In genomic region chr5:36300927-36301540, GRCh38 we compare ENCODE assay signal across 15 cellular contexts. TPM values are rescaled to one million over a fixed set of nuclear protein-coding genes. Genes with fewer than 3 reads are reported as not detected.
DNase-seq lines count a peak whose midpoint lies in the region; ATAC-seq and TF ChIP-seq lines count a peak whose summit lies in the region.
"Had no signal": no experiment of that assay in that cellular context is flagged by ENCODE, and none has a peak within 500 bp of the region (broad histone marks: within the 10 kb centered on the region; RNA-seq: fewer than 3 reads in every experiment).

No MANE protein-coding gene starts in this region.

- no peaks in the 10 kb centered on the region for H3K36me3 Mint-ChIP-seq in activated T-cell treated with anti-CD3 and anti-CD28 coated beads, Interleukin-2, amount 50 U/mL, for 72 hours (ENCODE audit: insufficient read depth in 2 of 2)
- H3K36me3 Mint-ChIP-seq in CD4-positive, alpha-beta memory T cell: no peaks in the 10 kb centered on the region
- H3K36me3 Mint-ChIP-seq: memory B cell had no signal

- TF ChIP-seq POLR2A in tibial nerve (IDR thresholded peaks at IDR 0.05): no peak

- no peaks in the 10 kb centered on the region for H3K9me3 Mint-ChIP-seq in activated T-cell treated with anti-CD3 and anti-CD28 coated beads, Interleukin-2, amount 50 U/mL, for 72 hours
- H3K9me3 Mint-ChIP-seq in CD4-positive, alpha-beta memory T cell: no peaks in the 10 kb centered on the region
- H3K9me3 Mint-ChIP-seq: memory B cell had no signal

- no peaks in the 10 kb centered on the region for H3K36me3 ChIP-seq in muscle layer of colon (ENCODE audit: insufficient read depth, low read length)
- no peaks in the 10 kb centered on the region for H3K36me3 ChIP-seq in tibial nerve
- H3K36me3 ChIP-seq in CD4-positive, alpha-beta memory T cell (ENCODE audit: insufficient read depth, low read length): no peaks in the 10 kb centered on the region

- peak overlapping the region; percentile 72 for H3K4me3 ChIP-seq in coronary artery
- H3K4me3 ChIP-seq in muscle layer of colon (ENCODE audit: low read depth in 1 of 2, low read length in 2 of 2): peak overlapping the region in 1 of 2 donors; percentile 12
- H3K4me3 ChIP-seq in tibial nerve: peak overlapping the region in 1 of 4 donors; percentile 44
- no peak overlapping the region for H3K4me3 ChIP-seq in CD4-positive, alpha-beta memory T cell (ENCODE audit: low read length in 2 of 2)

- no peak overlapping the region for H3K9ac ChIP-seq in muscle layer of colon (ENCODE audit: low read length)

- CTCF ChIA-PET in CD4-positive, alpha-beta memory T cell (lab: Charles Lee; ENCODE audit: partially characterized antibody): interaction anchor here (1.3 kb wide), 1 partner anchor 59 kb away, joined by 3 read pairs; the partner anchor contains the start of gene NADK2

- peak overlapping the region in 1 of 2 donors; percentile 7 for H3K4me3 Mint-ChIP-seq in activated T-cell treated with anti-CD3 and anti-CD28 coated beads, Interleukin-2, amount 50 U/mL, for 72 hours
- no peak overlapping the region for H3K4me3 Mint-ChIP-seq in CD4-positive, alpha-beta memory T cell
- H3K4me3 Mint-ChIP-seq: memory B cell had no signal

- TF ChIP-seq CTCF in coronary artery (IDR thresholded peaks at IDR 0.05) (no peak), tibial nerve (IDR thresholded peaks at IDR 0.05) (no peak)

- H3K27me3 Mint-ChIP-seq in activated T-cell treated with anti-CD3 and anti-CD28 coated beads, Interleukin-2, amount 50 U/mL, for 72 hours (ENCODE audit: low read depth): peaks cover 8% of the 10 kb centered on the region
- H3K27me3 Mint-ChIP-seq in CD4-positive, alpha-beta memory T cell: peaks cover 4 to 11% of the 10 kb centered on the region in 2 donors

- no peaks in the 10 kb centered on the region for H3K27me3 ChIP-seq in muscle layer of colon (ENCODE audit: control insufficient read depth in 1 of 2, insufficient read depth in 2 of 2, low read length in 2 of 2)
- H3K27me3 ChIP-seq in tibial nerve: no peaks in the 10 kb centered on the region
- no peaks in the 10 kb centered on the region for H3K27me3 ChIP-seq in CD4-positive, alpha-beta memory T cell (ENCODE audit: insufficient read depth, low read length)

- H3K27ac Mint-ChIP-seq in activated T-cell treated with anti-CD3 and anti-CD28 coated beads, Interleukin-2, amount 50 U/mL, for 72 hours: no peak overlapping the region
- H3K27ac Mint-ChIP-seq in CD4-positive, alpha-beta memory T cell: peak overlapping the region in 1 of 7 donors; percentile 50
- H3K27ac Mint-ChIP-seq: memory B cell had no signal

- peaks cover 18% of the 10 kb centered on the region for H3K4me1 Mint-ChIP-seq in activated T-cell treated with anti-CD3 and anti-CD28 coated beads, Interleukin-2, amount 50 U/mL, for 72 hours (ENCODE audit: low read depth)
- H3K4me1 Mint-ChIP-seq in CD4-positive, alpha-beta memory T cell: peaks cover 0 to 3% (median 0%) of the 10 kb centered on the region in 4 donors

- no peaks in the 10 kb centered on the region for H3K9me3 ChIP-seq in muscle layer of colon (ENCODE audit: low read length)
- H3K9me3 ChIP-seq in tibial nerve: no peaks in the 10 kb centered on the region
- no peaks in the 10 kb centered on the region for H3K9me3 ChIP-seq in CD4-positive, alpha-beta memory T cell (ENCODE audit: control insufficient read depth in 1 of 2, low read length in 2 of 2)

- TF ChIP-seq EP300 in tibial nerve (IDR thresholded peaks at IDR 0.05): no peak

- H3K4me1 ChIP-seq in muscle layer of colon (ENCODE audit: insufficient read depth, low read length): peaks cover 31% of the 10 kb centered on the region
- H3K4me1 ChIP-seq in tibial nerve: peaks cover 0 to 49% (median 11%) of the 10 kb centered on the region in 4 donors
- no peaks in the 10 kb centered on the region for H3K4me1 ChIP-seq in CD4-positive, alpha-beta memory T cell (ENCODE audit: insufficient read depth, low read length)

- intact Hi-C loops in CD4-positive, alpha-beta memory T cell (cut with micrococcal nuclease): no loop called here

- POLR2A ChIA-PET in CD4-positive, alpha-beta memory T cell (lab: Charles Lee; ENCODE audit: partially characterized antibody): no interaction called here

- peak overlapping the region; percentile 76 to 83 for H3K27ac ChIP-seq in coronary artery
- peak overlapping the region; percentile 56 for H3K27ac ChIP-seq in muscle layer of colon (ENCODE audit: low read depth, low read length)
- H3K27ac ChIP-seq in tibial nerve: peak overlapping the region in 3 of 4 donors; percentile 35 to 84 (median 76)
- no peak overlapping the region for H3K27ac ChIP-seq in CD4-positive, alpha-beta memory T cell (ENCODE audit: low read depth, low read length)

- WGBS in tibial nerve, 2 donors: 61 to 76% methylated on average over 3 to 4 of the region's 4 CpGs

- peak; percentile 67 to 73 for ATAC-seq in activated T-cell treated with anti-CD3 and anti-CD28 coated beads, Interleukin-2, amount 50 U/mL, for 72 hours (replicated peaks in 1 of 2)

- DNase-seq in activated T-cell treated with anti-CD3 and anti-CD28 coated beads, Interleukin-2, amount 50 U/mL, for 72 hours: no peak
- DNase-seq in activated T-cell treated with anti-CD3 and anti-CD28 coated beads for 4 hours (no peak), coronary artery (ENCODE audit: low spot score) (no peak), tibial nerve (ENCODE audit: low spot score in 2 of 2) (no peak), NCI-H1930 (lab: John Stamatoyannopoulos, UW) (no peak), activated gamma-delta T cell (lab: John Stamatoyannopoulos, UW) (no peak)
- no peak for DNase-seq in CD4-positive, alpha-beta memory T cell
- DNase-seq: activated CD8-positive, alpha-beta memory T cell treated with anti-CD3 and anti-CD28 coated beads, Interleukin-2, amount 50 U/mL, for 48 hours; central memory CD4-positive, alpha-beta T cell; DND-41; NCI-H1436 had no signal

RNA-seq across cellular contexts. Expression of gene RANBP3L, which starts 0.7 kb away (rescaled TPM):
- under 1 TPM in 1 of 2 donors, not detected in 1; 0.35 TPM for total RNA-seq in activated T-cell treated with anti-CD3 and anti-CD28 coated beads, Interleukin-2, amount 50 U/mL, for 72 hours
- total RNA-seq in tibial nerve: 10 to 100 TPM in 1 of 4 donors, 1 to 10 TPM in 3; 2.1 to 21.6 (median 4.5) TPM
- not detected for total RNA-seq in CD4-positive, alpha-beta memory T cell
- not detected for polyA plus RNA-seq in CD4-positive, alpha-beta memory T cell
- total RNA-seq: A673; T-helper 2 cell treated with Interferon-gamma antibody and Interleukin-4, amounts not matched to agents 100 ng/mL and 5 ng/mL, for 36 hours had no signal

RNA-seq across cellular contexts. Expression of gene NADK2, which starts 59.3 kb away (rescaled TPM):
- 10 to 100 TPM; 13.6 to 20.9 TPM for total RNA-seq in activated T-cell treated with anti-CD3 and anti-CD28 coated beads, Interleukin-2, amount 50 U/mL, for 72 hours
- total RNA-seq in tibial nerve: 10 to 100 TPM; 20.1 to 31.8 (median 21.6) TPM
- 10 to 100 TPM; 14.1 to 14.5 TPM for total RNA-seq in CD4-positive, alpha-beta memory T cell
- 1 to 10 TPM; 5.8 to 7.9 TPM for polyA plus RNA-seq in CD4-positive, alpha-beta memory T cell
